9 cellular contexts compared by ENCODE assay signal in genomic region chr6:25014806-25015560, GRCh38.
DNase-seq lines count a peak whose midpoint lies in the region; ATAC-seq and TF ChIP-seq lines count a peak whose summit lies in the region.
"Had no signal": no experiment of that assay in that cellular context is flagged by ENCODE, and none has a peak within 500 bp of the region (broad histone marks: within the 10 kb centered on the region; RNA-seq: fewer than 3 reads in every experiment).

No MANE protein-coding gene starts in this region.

- H3K36me3 Mint-ChIP-seq in naive B cell: no peaks in the 10 kb centered on the region

- H3K27me3 Mint-ChIP-seq in naive B cell: no peaks in the 10 kb centered on the region

- TF ChIP-seq POLR2A in breast epithelium (IDR thresholded peaks at IDR 0.05): no peak

- no peaks in the 10 kb centered on the region for H3K4me1 ChIP-seq in breast epithelium
- H3K4me1 ChIP-seq in SJCRH30: no peaks in the 10 kb centered on the region

- intact Hi-C loops in breast epithelium (cut with DNase I; ENCODE audit: low total_unique reads): loop anchor here (10.0 kb wide), 1 partner anchor 160 kb away; no protein-coding TSS in a partner anchor

- H3K27ac ChIP-seq in breast epithelium (peak overlapping the region; percentile 57 to 73), SJCRH30 (no peak overlapping the region)
- H3K27ac ChIP-seq: HL-60 had no signal

- H3K36me3 ChIP-seq in breast epithelium (no peaks in the 10 kb centered on the region), SJCRH30 (no peaks in the 10 kb centered on the region)

- H3K4me3 ChIP-seq in breast epithelium (no peak overlapping the region), SJCRH30 (no peak overlapping the region)

- H3K4me1 Mint-ChIP-seq in naive B cell: peaks cover 30 to 46% (median 45%) of the 10 kb centered on the region in 3 donors

- no peak for TF ChIP-seq CTCF in breast epithelium (IDR thresholded peaks at IDR 0.05)

- peak; percentile 42 for DNase-seq in DMS153 treated with DMSO at 0.1 percent for 48 hours (lab: John Stamatoyannopoulos, UW; ENCODE audit: unreplicated experiment)
- peak; percentile 21 for DNase-seq in NCI-H2171 (lab: John Stamatoyannopoulos, UW)
- peak in 1 of 2 donors; percentile 79 for DNase-seq in breast epithelium (ENCODE audit: low spot score in 2 of 2)
- DNase-seq in naive B cell: no peak
- no peak for DNase-seq in SJCRH30
- DNase-seq in SW480 (ENCODE audit: low spot score): no peak
- no peak for DNase-seq in HUDEP-2 (lab: John Stamatoyannopoulos, UW; ENCODE audit: unreplicated experiment in 76 of 76)

- H3K9me3 ChIP-seq in breast epithelium (no peaks in the 10 kb centered on the region), SJCRH30 (replicated peaks) (no peaks in the 10 kb centered on the region)

- H3K27ac Mint-ChIP-seq in naive B cell: peak overlapping the region; percentile 66 to 90 (median 73)

- peak overlapping the region in 2 of 8 donors; percentile 30 to 48 for H3K4me3 Mint-ChIP-seq in naive B cell

- ATAC-seq in naive B cell (ENCODE audit: low read depth in 2 of 2): peak; percentile 64 to 76
- no peak for ATAC-seq in HG02678 (IDR thresholded peaks at IDR 0.05; ENCODE audit: unreplicated experiment)

- no peaks in the 10 kb centered on the region for H3K27me3 ChIP-seq in breast epithelium
- H3K27me3 ChIP-seq in SJCRH30: no peaks in the 10 kb centered on the region

- no peaks in the 10 kb centered on the region for H3K9me3 Mint-ChIP-seq in naive B cell

Comparison
In these comparisons a context has a peak if more than half of its experiments do, and no peak if none do; other contexts are left out.
1. DNase-seq: peak in DMS153 treated with DMSO at 0.1 percent for 48 hours (single experiment) and NCI-H2171 (single experiment); none in naive B cell (single experiment), SJCRH30 (0 of 2), SW480 (single experiment) and HUDEP-2 (0 of 76).